In genomic region chr10:119542990-119543813, GRCh38 we compare ENCODE assay signal across 8 cellular contexts. TPM values are rescaled to one million over a fixed set of nuclear protein-coding genes. Genes with fewer than 3 reads are reported as not detected.
A peak's percentile ranks its signal among the peaks of the same experiment; 100 is the strongest.
DNase-seq lines count a peak whose midpoint lies in the region; ATAC-seq and TF ChIP-seq lines count a peak whose summit lies in the region.

No MANE protein-coding gene starts in this region.

- H3K4me2 ChIP-seq in SU-DHL-6 (ENCODE audit: low read depth, low read length, poor library complexity, severe bottlenecking): peak overlapping the region; percentile 62

- peak overlapping the region; percentile 37; the same call in 1 of the 2 replicates for H3K27ac ChIP-seq in SU-DHL-6 (ENCODE audit: low read depth, low read length)
- peak overlapping the region in 2 of 5 donors; percentile 4 to 73 for H3K27ac ChIP-seq in adrenal gland
- no peak overlapping the region for H3K27ac ChIP-seq in iPS-20b (ENCODE audit: low read length)

- 0 out of 2 replicates have a peak, but pooled peaks cover 12% of the 10 kb centered on the region for H3F3A ChIP-seq in SU-DHL-6 (ENCODE audit: insufficient read depth)

- no peaks in the 10 kb centered on the region for H3K27me3 ChIP-seq in SU-DHL-6 (ENCODE audit: low read length)
- H3K27me3 ChIP-seq in adrenal gland: peaks cover 7% of the 10 kb centered on the region
- peaks cover 73% of the 10 kb centered on the region for H3K27me3 ChIP-seq in iPS-20b (ENCODE audit: insufficient read depth, low read length)

- H3K79me2 ChIP-seq in SU-DHL-6 (ENCODE audit: insufficient read depth, low read length): no peaks in the 10 kb centered on the region

- intact Hi-C loops in adrenal gland (cut with DNase I): no loop called here

- H2AFZ ChIP-seq in SU-DHL-6 (ENCODE audit: low read depth, low read length, severe bottlenecking): peak overlapping the region; percentile 88

- no peak for TF ChIP-seq POLR2A in adrenal gland (IDR thresholded peaks at IDR 0.05)

- H3K4me3 ChIP-seq in SU-DHL-6 (ENCODE audit: insufficient read depth, low read length, poor library complexity, severe bottlenecking) (peak overlapping the region; percentile 77), adrenal gland (peak overlapping the region in 2 of 4 donors; percentile 20 to 74), iPS-20b (ENCODE audit: low read length) (peak overlapping the region; percentile 65)

- DNase-seq in D341Med (ENCODE audit: low spot score) (peak; percentile 73), HT1080 (ENCODE audit: low read depth) (peak; percentile 64), adrenal gland (peak in 5 of 7 donors; percentile 20 to 35 (median 30)), NCI-H345 (lab: John Stamatoyannopoulos, UW) (no peak)
- DNase-seq in stimulated activated CD4-positive, alpha-beta T cell treated with anti-CD3 and anti-CD28 coated beads, Interleukin-12 subunit alpha, Interleukin-12 subunit beta, amount 100 ng/mL, for 4 hours: peak; percentile 62

- TF ChIP-seq CTCF in SU-DHL-6 (IDR thresholded peaks at IDR 0.05; ENCODE audit: insufficient read depth, low read length, poor library complexity, severe bottlenecking): peak; percentile 69
- peak in 2 of 6 experiments; percentile 10 to 22 for TF ChIP-seq CTCF in adrenal gland (IDR thresholded peaks at IDR 0.05)

- H3K4me1 ChIP-seq in adrenal gland (replicated peaks in 1 of 2) (peaks cover 8 to 10% of the 10 kb centered on the region in 2 donors), iPS-20b (ENCODE audit: insufficient read depth, low read length) (no peaks in the 10 kb centered on the region; the same call in 1 of the 2 replicates)

- peak; percentile 36 for ATAC-seq in GM21381 (IDR thresholded peaks at IDR 0.05; ENCODE audit: unreplicated experiment)

- H3K9me3 ChIP-seq in SU-DHL-6 (ENCODE audit: insufficient read depth, low read length) (no peaks in the 10 kb centered on the region), adrenal gland (replicated peaks in 1 of 3) (no peaks in the 10 kb centered on the region), iPS-20b (ENCODE audit: insufficient read depth, low read depth, low read length) (no peaks in the 10 kb centered on the region)

- no peaks in the 10 kb centered on the region for H4K20me1 ChIP-seq in SU-DHL-6 (ENCODE audit: low read depth, low read length)

- peak overlapping the region; percentile 69 for H3K9ac ChIP-seq in SU-DHL-6 (ENCODE audit: low read length)
- H3K9ac ChIP-seq in iPS-20b (ENCODE audit: low read depth, low read length): no peak overlapping the region

- WGBS in adrenal gland, 4 donors: 1 to 3% (median 2%) methylated on average over 19 to 77 of the region's 77 CpGs

- H3K9me2 ChIP-seq in SU-DHL-6 (replicated peaks; ENCODE audit: insufficient read depth, low read length): no peaks in the 10 kb centered on the region

- no peaks in the 10 kb centered on the region for H3K36me3 ChIP-seq in SU-DHL-6 (ENCODE audit: low read length)
- H3K36me3 ChIP-seq in adrenal gland (replicated peaks in 1 of 2): no peaks in the 10 kb centered on the region
- H3K36me3 ChIP-seq in iPS-20b (ENCODE audit: insufficient read depth, low read depth, low read length): no peaks in the 10 kb centered on the region

RNA-seq across cellular contexts. Expression of gene RGS10, which starts 0.7 kb away (rescaled TPM):
- total RNA-seq in HT1080 (2014; rRNA removed; shearing (Covaris generic)): 55.0 and 67.4 TPM in 2 replicates
- 82.1 and 83.1 TPM in 2 replicates for polyA plus RNA-seq in HT1080 (2015; cell fraction: cytosol; rRNA removed)
- 17.9 and 24.6 TPM in 2 replicates for polyA plus RNA-seq in HT1080 (2015; cell fraction: nucleus; rRNA removed)
- 10 to 100 TPM in 7 of 8 donors, 1 to 10 TPM in 1; 9.7 to 28.1 (median 15.7) TPM for total RNA-seq in adrenal gland
- 10 to 100 TPM; 12.4 to 26.0 (median 19.8) TPM for polyA plus RNA-seq in adrenal gland

RNA-seq across cellular contexts. Expression of gene TIAL1, which starts 53.6 kb away (rescaled TPM):
- 39.2 and 65.4 TPM in 2 replicates for total RNA-seq in HT1080 (2014; rRNA removed; shearing (Covaris generic))
- polyA plus RNA-seq in HT1080 (2015; cell fraction: cytosol; rRNA removed): 113 and 128 TPM in 2 replicates
- 332 TPM in 2 replicates for polyA plus RNA-seq in HT1080 (2015; cell fraction: nucleus; rRNA removed)
- 10 to 100 TPM; 30.7 to 99.8 (median 76.9) TPM for total RNA-seq in adrenal gland
- 10 to 100 TPM; 45.4 to 92.6 (median 47.8) TPM for polyA plus RNA-seq in adrenal gland
